ENCODE assay signal across 8 cellular contexts in the genomic region with DNA sequence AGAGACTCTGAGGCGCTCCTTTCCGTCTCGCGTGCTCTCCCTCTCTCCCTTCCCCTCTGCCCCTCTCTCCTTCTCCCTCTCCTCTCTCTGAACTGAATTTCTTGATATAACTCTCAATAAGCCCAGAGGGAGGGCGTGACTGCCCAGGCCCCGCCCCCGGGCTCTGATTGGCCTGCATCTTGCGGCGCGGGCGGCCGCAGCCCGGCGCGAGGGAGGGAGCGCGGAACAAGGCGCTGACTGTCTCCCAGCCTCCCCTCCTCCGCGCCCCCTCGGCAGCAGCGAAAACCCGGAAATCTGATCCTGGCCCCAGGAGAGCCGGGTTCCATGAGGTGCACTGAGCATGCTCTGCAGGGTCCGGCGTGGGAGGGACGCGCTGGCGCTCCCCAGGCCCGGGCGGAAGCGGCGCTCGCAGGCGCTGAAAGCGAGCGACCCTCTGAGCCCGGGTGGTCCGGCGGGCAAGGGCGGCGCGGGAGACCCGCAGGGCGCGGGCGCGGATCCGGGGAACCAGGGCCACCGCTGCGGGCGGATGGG. TPM values are rescaled to one million over a fixed set of nuclear protein-coding genes. Genes with fewer than 3 reads are reported as not detected.
A peak's percentile ranks its signal among the peaks of the same experiment; 100 is the strongest.
DNase-seq lines count a peak whose midpoint lies in the region; ATAC-seq, FAIRE-seq and TF ChIP-seq lines count a peak whose summit lies in the region.

Gene PCDH9, minus strand, starts transcription at position 94 of the 531 bp plus-strand sequence. CDS start 1,896 bp downstream, outside the sequence.

- no peaks in the 10 kb centered on the region for H3K27me3 ChIP-seq in astrocyte (ENCODE audit: insufficient read depth, low read length)

- peak within 1 kb of the TSS; percentile 98 for H3K4me2 ChIP-seq in astrocyte (ENCODE audit: low read length)

- no peaks in the 10 kb centered on the region for H3K9me3 ChIP-seq in astrocyte (ENCODE audit: insufficient read depth, low read depth, low read length)

- ATAC-seq in HG02840 (IDR thresholded peaks at IDR 0.05; ENCODE audit: low FRiP score, unreplicated experiment), result peak; percentile 98

- H3K27ac Mint-ChIP-seq in astrocyte (ENCODE audit: unreplicated experiment), result peak within 1 kb of the TSS; percentile 89

- peaks cover 4% of the 10 kb centered on the region for H3K4me1 Mint-ChIP-seq in astrocyte (ENCODE audit: low read depth, unreplicated experiment)

- H3K36me3 ChIP-seq in astrocyte (ENCODE audit: insufficient read depth, low read length), result no peaks in the 10 kb centered on the region

- H4K20me1 ChIP-seq in astrocyte (ENCODE audit: insufficient read depth, low read length), result no peaks in the 10 kb centered on the region

- H3K4me3 ChIP-seq in GM12875 (ENCODE audit: low read depth, low read length) (peak within 1 kb of the TSS; percentile 53), astrocyte (ENCODE audit: insufficient read depth, low read depth, low read length) (peak within 1 kb of the TSS; percentile 93)

- DNase-seq in NCI-H146 (lab: John Stamatoyannopoulos, UW), result peak; percentile 98
- peak; percentile 27 to 90 (median 75) for DNase-seq in T-helper 2 cell
- peak; percentile 97 for DNase-seq in astrocyte (ENCODE audit: low read depth)
- DNase-seq in hepatic stellate cell (ENCODE audit: low spot score), result peak; percentile 91
- peak; percentile 99 for DNase-seq in putamen (ENCODE audit: low spot score)
- DNase-seq in urothelium cell line (ENCODE audit: low spot score), result peak; percentile 88

- peaks cover 11% of the 10 kb centered on the region for H3K79me2 ChIP-seq in astrocyte (ENCODE audit: insufficient read depth, low read length)

- peaks cover 7% of the 10 kb centered on the region for H3K4me1 ChIP-seq in astrocyte (ENCODE audit: insufficient read depth, low read length)

- peaks cover under 1% of the 10 kb centered on the region for H3K27me3 Mint-ChIP-seq in astrocyte (ENCODE audit: low read depth, unreplicated experiment)

- H3K9me3 Mint-ChIP-seq in astrocyte (ENCODE audit: unreplicated experiment), result no peaks in the 10 kb centered on the region

- peak within 1 kb of the TSS; percentile 87 for H3K27ac ChIP-seq in astrocyte (ENCODE audit: low read depth, low read length)

- no peak within 1 kb of the TSS for H3K4me3 Mint-ChIP-seq in astrocyte (ENCODE audit: unreplicated experiment)

- peak within 1 kb of the TSS; percentile 91 for H3K9ac ChIP-seq in astrocyte (ENCODE audit: low read length)

- no peaks in the 10 kb centered on the region for H3K36me3 Mint-ChIP-seq in astrocyte (ENCODE audit: low read depth, unreplicated experiment)

- TF ChIP-seq CTCF in GM12875 (IDR thresholded peaks at IDR 0.05; ENCODE audit: borderline replicate concordance, insufficient read depth, low read depth, low read length), result no peak
- no peak for TF ChIP-seq CTCF in astrocyte (IDR thresholded peaks at IDR 0.05; ENCODE audit: insufficient read depth, low read depth, low read length)

- FAIRE-seq in astrocyte (lab: Jason Lieb, UNC), result no peak
- no peak for FAIRE-seq in urothelium cell line (lab: Jason Lieb, UNC)

- peak within 1 kb of the TSS; percentile 93 for H2AFZ ChIP-seq in astrocyte (ENCODE audit: low read depth, low read length)

RNA-seq across cellular contexts. Expression of gene PCDH9, which starts in this region (rescaled TPM):
- total RNA-seq in astrocyte, result 10.3 and 10.4 TPM in 2 replicates

Comparison
In these comparisons a context has a peak if more than half of its experiments do, and no peak if none do; other contexts are left out.
1. Peak in every context shown above with its lines: DNase-seq, ATAC-seq, H3K4me3 ChIP-seq and H3K27ac ChIP-seq.